In genomic region chr11:70757241-70757640, GRCh38 we compare ENCODE assay signal across 6 cellular contexts.
"Had no signal": no experiment of that assay in that cellular context is flagged by ENCODE, and none has a peak within 500 bp of the region (broad histone marks: within the 10 kb centered on the region; RNA-seq: fewer than 3 reads in every experiment).

No MANE protein-coding gene starts in this region.

- ATAC-seq: HCT116, K562 had no signal

- H3K9me3 ChIP-seq: HAP-1 had no signal

- H3K27ac Mint-ChIP-seq: GM23338, HFFc6 had no signal

- H3K36me3 ChIP-seq: HAP-1 had no signal

- DNase-seq: HFFc6, IMR-90 had no signal

- H3K4me3 ChIP-seq: GM23338, HAP-1, K562 had no signal

- H3K4me1 ChIP-seq: HAP-1 had no signal

- H3K4me3 Mint-ChIP-seq: GM23338, HFFc6 had no signal

- H3K4me2 ChIP-seq: GM23338 had no signal

- H2AFZ ChIP-seq: GM23338 had no signal
